18 cellular contexts compared by ENCODE assay signal in genomic region chr1:3644273-3644672, GRCh38. TPM values are rescaled to one million over a fixed set of nuclear protein-coding genes. Genes with fewer than 3 reads are reported as not detected.
DNase-seq lines count a peak whose midpoint lies in the region; ATAC-seq, FAIRE-seq and TF ChIP-seq lines count a peak whose summit lies in the region.
"Had no signal": no experiment of that assay in that cellular context is flagged by ENCODE, and none has a peak within 500 bp of the region (broad histone marks: within the 10 kb centered on the region; RNA-seq: fewer than 3 reads in every experiment).

No MANE protein-coding gene starts in this region.

- TF ChIP-seq CTCF in WTC11 (IDR thresholded peaks at IDR 0.05) = no peak
- TF ChIP-seq CTCF in osteoblast (IDR thresholded peaks at IDR 0.05; ENCODE audit: extremely low read depth, low read depth, low read length) = no peak
- TF ChIP-seq CTCF in suprapubic skin (IDR thresholded peaks at IDR 0.05) = no peak
- no peak for TF ChIP-seq CTCF in Caco-2 (IDR thresholded peaks at IDR 0.05; ENCODE audit: insufficient read depth in 1 of 2, low read depth in 1 of 2, low read length in 1 of 2, severe bottlenecking in 1 of 2, unreplicated experiment in 1 of 2)

- no peak overlapping the region for H2AFZ ChIP-seq in osteoblast (ENCODE audit: low read length)
- H2AFZ ChIP-seq: GM23338 had no signal

- FAIRE-seq in GM12891 (lab: Jason Lieb, UNC) = peak; percentile 41
- FAIRE-seq: G401.6, GM19239 had no signal

- no peak overlapping the region for H3K4me2 ChIP-seq in osteoblast (ENCODE audit: insufficient read depth, low read length)
- H3K4me2 ChIP-seq: GM23338 had no signal

- no peaks in the 10 kb centered on the region for H3K9me3 ChIP-seq in osteoblast (ENCODE audit: low read depth, low read length)
- no peaks in the 10 kb centered on the region for H3K9me3 ChIP-seq in suprapubic skin
- H3K9me3 ChIP-seq in Caco-2 = no peaks in the 10 kb centered on the region

- H3K4me3 ChIP-seq in osteoblast (ENCODE audit: insufficient read depth, low read length) (no peak overlapping the region), suprapubic skin (no peak overlapping the region), Caco-2 (ENCODE audit: low read depth, low read length) (no peak overlapping the region)
- H3K4me3 ChIP-seq: GM23338 had no signal

- H3K27me3 Mint-ChIP-seq in WTC11 (ENCODE audit: low read depth) (no peaks in the 10 kb centered on the region), Caco-2 (ENCODE audit: insufficient read depth, unreplicated experiment) (no peaks in the 10 kb centered on the region)
- H3K27me3 Mint-ChIP-seq: CD4-positive, alpha-beta memory T cell had no signal

- H3K4me1 ChIP-seq in osteoblast (ENCODE audit: insufficient read depth, low read length) (peaks cover 5% of the 10 kb centered on the region), suprapubic skin (peaks cover 9% of the 10 kb centered on the region), Caco-2 (no peaks in the 10 kb centered on the region)

- H3K9me3 Mint-ChIP-seq in WTC11 = no peaks in the 10 kb centered on the region
- H3K9me3 Mint-ChIP-seq in Caco-2 (ENCODE audit: unreplicated experiment) = no peaks in the 10 kb centered on the region
- H3K9me3 Mint-ChIP-seq: CD4-positive, alpha-beta memory T cell; GM23338; H9 had no signal

- H3K4me3 Mint-ChIP-seq in WTC11 (no peak overlapping the region), Caco-2 (ENCODE audit: unreplicated experiment) (no peak overlapping the region)
- H3K4me3 Mint-ChIP-seq: CD4-positive, alpha-beta memory T cell; GM23338; H9 had no signal

- no peaks in the 10 kb centered on the region for H3K27me3 ChIP-seq in osteoblast (ENCODE audit: insufficient read depth, low read length)
- H3K27me3 ChIP-seq in suprapubic skin = no peaks in the 10 kb centered on the region
- no peaks in the 10 kb centered on the region for H3K27me3 ChIP-seq in Caco-2 (replicated peaks; ENCODE audit: control insufficient read depth, insufficient read depth, low read length)

- 91% methylated on average over 10 of the region's 25 CpGs for WGBS in suprapubic skin

- H3K79me2 ChIP-seq in osteoblast (ENCODE audit: insufficient read depth, low read length) = peaks cover 1% of the 10 kb centered on the region

- TF ChIP-seq POLR2A in GM12891 (IDR thresholded peaks at IDR 0.05; ENCODE audit: low read depth, low read length) (no peak), suprapubic skin (IDR thresholded peaks at IDR 0.05) (no peak)

- H3K36me3 ChIP-seq in osteoblast (ENCODE audit: insufficient read depth, low read length) (peaks cover 23% of the 10 kb centered on the region), suprapubic skin (peaks cover 61% of the 10 kb centered on the region), Caco-2 (ENCODE audit: control insufficient read depth, insufficient read depth, low read length) (no peaks in the 10 kb centered on the region; the same call in 1 of the 2 replicates)

- H3K4me1 Mint-ChIP-seq in WTC11 (peaks cover 5% of the 10 kb centered on the region; the same call in 1 of the 2 replicates), Caco-2 (ENCODE audit: low read depth, unreplicated experiment) (no peaks in the 10 kb centered on the region)

- ATAC-seq in WTC11 = no peak
- no peak for ATAC-seq in GM21360 (IDR thresholded peaks at IDR 0.05; ENCODE audit: unreplicated experiment)
- ATAC-seq: GM23338, HCT116 had no signal

- H3K27ac ChIP-seq in osteoblast (ENCODE audit: low read depth, low read length) (no peak overlapping the region), suprapubic skin (no peak overlapping the region)

- H3K27ac Mint-ChIP-seq in WTC11 (peak overlapping the region; percentile 18; the same call in 1 of the 2 replicates), Caco-2 (ENCODE audit: unreplicated experiment) (no peak overlapping the region)
- H3K27ac Mint-ChIP-seq: CD4-positive, alpha-beta memory T cell; GM23338; H9 had no signal

- POLR2A ChIA-PET in WTC11 (lab: Charles Lee) (no interaction called here), Caco-2 (lab: Charles Lee) (no interaction called here)

- CTCF ChIA-PET in WTC11 (lab: Charles Lee) (no interaction called here), Caco-2 (lab: Charles Lee) (no interaction called here)

- H3K36me3 Mint-ChIP-seq in WTC11 (peaks cover 15% of the 10 kb centered on the region), Caco-2 (ENCODE audit: insufficient read depth, unreplicated experiment) (peaks cover 18% of the 10 kb centered on the region)

- no peaks in the 10 kb centered on the region for H4K20me1 ChIP-seq in osteoblast (ENCODE audit: insufficient read depth, low read length)

- BruUV-seq in Caco-2 (replicated peaks; lab: Mats Ljungman, UMichigan) = no TSS peak

- DNase-seq in GM12891 (ENCODE audit: insufficient read length, low spot score) = no peak
- DNase-seq in WTC11 (ENCODE audit: low spot score) = no peak
- peak; percentile 86 for DNase-seq in osteoblast (ENCODE audit: insufficient read length, low spot score, missing footprints)
- peak; percentile 34 to 62 for DNase-seq in suprapubic skin (ENCODE audit: low spot score in 2 of 2)
- DNase-seq in HuH-7.5 (ENCODE audit: low spot score) = no peak
- DNase-seq in Caco-2 = no peak
- DNase-seq: C1 segment of cervical spinal cord; CD4-positive, alpha-beta memory T cell; COR-L47; DMS153; DND-41; H9 had no signal

- TF ChIP-seq EP300 in suprapubic skin (IDR thresholded peaks at IDR 0.05) = no peak

- intact Hi-C loops in Caco-2 (cut with micrococcal nuclease; ENCODE audit: unreplicated experiment) = no loop called here

TF ChIP-seq in GM12891, 5 proteins besides CTCF, POLR2A, EP300 and RAD21:
- TF ChIP-seq POU2F2 (IDR thresholded peaks at IDR 0.05; ENCODE audit: low read depth, low read length) = no peak

TF ChIP-seq in WTC11, 78 proteins besides CTCF, POLR2A, EP300 and RAD21 (continues in another document):
- TF ChIP-seq ZNF512 (CRISPR knock-in tag; IDR thresholded peaks at IDR 0.05; ENCODE audit: borderline replicate concordance) (no peak), EMX1 (CRISPR knock-in tag; IDR thresholded peaks at IDR 0.05) (no peak), E2F5 (CRISPR knock-in tag; IDR thresholded peaks at IDR 0.05) (no peak)

RNA-seq across cellular contexts. Expression of gene WRAP73, which starts 5.6 kb away (rescaled TPM):
- 23.5 TPM for polyA plus RNA-seq in GM12891 (2012; ENCODE audit: low read depth, missing spikeins)
- 33.8 to 39.2 TPM (median 34.7 TPM) in 3 replicates for total RNA-seq in WTC11 (2021)
- total RNA-seq in osteoblast = 9.8 and 12.4 TPM in 2 replicates
- total RNA-seq in suprapubic skin = 10 to 100 TPM; 16.4 to 33.7 (median 19.6) TPM
- 25.1 and 31.6 TPM in 2 replicates for total RNA-seq in Caco-2 (2022)

RNA-seq across cellular contexts. Expression of gene TP73, which starts 8.0 kb away (rescaled TPM):
- polyA plus RNA-seq in GM12891 (2012; ENCODE audit: low read depth, missing spikeins) = 8.8 TPM
- total RNA-seq in WTC11 (2021) (5.7 to 6.4 TPM (median 5.8 TPM) in 3 replicates), osteoblast (not detected in 2 replicates), suprapubic skin (10 to 100 TPM in 3 of 4 donors, 1 to 10 TPM in 1; 8.8 to 24.7 (median 16.9) TPM), Caco-2 (2022) (11.7 and 11.9 TPM in 2 replicates)
- polyA plus RNA-seq: BJ had no signal

RNA-seq across cellular contexts. Expression of gene TPRG1L, which starts 19.5 kb away (rescaled TPM):
- polyA plus RNA-seq in GM12891 (2012; ENCODE audit: low read depth, missing spikeins) = 10.6 TPM
- 20.9 to 22.3 TPM (median 20.9 TPM) in 3 replicates for total RNA-seq in WTC11 (2021)
- total RNA-seq in osteoblast = 30.9 and 35.8 TPM in 2 replicates
- 10 to 100 TPM; 36.9 to 52.6 (median 44.8) TPM for total RNA-seq in suprapubic skin
- total RNA-seq in Caco-2 (2022) = 39.0 and 43.9 TPM in 2 replicates

RNA-seq across cellular contexts. Expression of gene MEGF6, which starts 33.0 kb away (rescaled TPM):
- polyA plus RNA-seq in GM12891 (2012; ENCODE audit: low read depth, missing spikeins) = 0.40 TPM
- total RNA-seq in WTC11 (2021) = 24.9 to 32.4 TPM (median 27.2 TPM) in 3 replicates
- total RNA-seq in osteoblast = 61.9 and 85.4 TPM in 2 replicates
- total RNA-seq in suprapubic skin = 100 to 1,000 TPM in 1 of 4 donors, 10 to 100 TPM in 3; 66.7 to 120 (median 74.5) TPM
- total RNA-seq in Caco-2 (2022) = 12.1 and 13.3 TPM in 2 replicates

Comparison
In these comparisons a context has a peak if more than half of its experiments do, and no peak if none do; other contexts are left out.
1. DNase-seq: peak in osteoblast (single experiment) and suprapubic skin (2 of 2); none in GM12891 (single experiment), WTC11 (single experiment), HuH-7.5 (single experiment) and Caco-2 (0 of 2).